In genomic region chr6:123908813-123909212, GRCh38 we compare ENCODE assay signal across 25 cellular contexts.
"Had no signal": no experiment of that assay in that cellular context is flagged by ENCODE, and none has a peak within 500 bp of the region (broad histone marks: within the 10 kb centered on the region; RNA-seq: fewer than 3 reads in every experiment).

No MANE protein-coding gene starts in this region.

- H3K27me3 ChIP-seq: adrenal gland, body of pancreas, colonic mucosa, esophagus squamous epithelium had no signal

- H3K4me1 ChIP-seq: adrenal gland, body of pancreas, colonic mucosa, esophagus squamous epithelium had no signal

- ATAC-seq: activated CD4-positive, alpha-beta T cell treated with anti-CD3 and anti-CD28 coated beads for 36 hours; activated CD8-positive, alpha-beta memory T cell treated with anti-CD3 and anti-CD28 coated beads, Interleukin-2, amount 10 ng/mL, durations not matched to agents 7 days and 5 days; activated CD8-positive, alpha-beta T cell treated with anti-CD3 and anti-CD28 coated beads, Interleukin-2, amount 10 ng/mL, durations not matched to agents 7 days and 5 days; activated naive CD8-positive, alpha-beta T cell treated with anti-CD3 and anti-CD28 coated beads, Interleukin-2, amount 50 U/mL, for 24 hours; body of pancreas had no signal

- DNase-seq: activated CD4-positive, alpha-beta memory T cell treated with anti-CD3 and anti-CD28 coated beads for 36 hours; activated CD4-positive, alpha-beta T cell treated with anti-CD3 and anti-CD28 coated beads for 36 hours; activated CD4-positive, alpha-beta T cell treated with anti-CD3 and anti-CD28 coated beads, Interleukin-2, amount 10 ng/mL, durations not matched to agents 24 days and 14 days; activated CD4-positive, CD25-positive, alpha-beta regulatory T cell; activated CD4-positive, CD25-positive, alpha-beta regulatory T cell treated with anti-CD3 and anti-CD28 coated beads, Interleukin-2, amount 50 U/mL, for 72 hours; activated CD8-positive, alpha-beta memory T cell treated with anti-CD3 and anti-CD28 coated beads, Interleukin-2, amount 10 ng/mL, durations not matched to agents 7 days and 5 days; activated CD8-positive, alpha-beta memory T cell treated with anti-CD3 and anti-CD28 coated beads, Interleukin-2, amount 50 U/mL, for 4 hours; activated CD8-positive, alpha-beta T cell treated with anti-CD3 and anti-CD28 coated beads, Interleukin-2, amount 10 ng/mL, durations not matched to agents 7 days and 5 days; activated effector memory CD4-positive, alpha-beta T cell treated with anti-CD3 and anti-CD28 coated beads, Interleukin-2, amount 50 U/mL, for 16 hours; activated naive CD4-positive, alpha-beta T cell treated with anti-CD3 and anti-CD28 coated beads for 36 hours; activated naive CD8-positive, alpha-beta T cell treated with anti-CD3 and anti-CD28 coated beads for 36 hours; activated naive CD8-positive, alpha-beta T cell treated with anti-CD3 and anti-CD28 coated beads, Interleukin-2, amount 50 U/mL, for 24 hours; activated T-cell treated with anti-CD3 and anti-CD28 coated beads, Interleukin-2, amount 50 U/mL, for 1 hour; activated T-cell treated with anti-CD3 and anti-CD28 coated beads, Interleukin-2, amount 50 U/mL, for 48 hours; adrenal gland; amygdala; aorta; body of pancreas; caudate nucleus; colonic mucosa; effector CD8-positive, alpha-beta T cell; esophagus squamous epithelium; head of caudate nucleus; hippocampal formation had no signal

- H3K27ac ChIP-seq: adrenal gland, body of pancreas, colonic mucosa, epithelial cell of prostate, esophagus squamous epithelium had no signal
